Comparison of ENCODE assay signal across 8 cellular contexts in the genomic region with DNA sequence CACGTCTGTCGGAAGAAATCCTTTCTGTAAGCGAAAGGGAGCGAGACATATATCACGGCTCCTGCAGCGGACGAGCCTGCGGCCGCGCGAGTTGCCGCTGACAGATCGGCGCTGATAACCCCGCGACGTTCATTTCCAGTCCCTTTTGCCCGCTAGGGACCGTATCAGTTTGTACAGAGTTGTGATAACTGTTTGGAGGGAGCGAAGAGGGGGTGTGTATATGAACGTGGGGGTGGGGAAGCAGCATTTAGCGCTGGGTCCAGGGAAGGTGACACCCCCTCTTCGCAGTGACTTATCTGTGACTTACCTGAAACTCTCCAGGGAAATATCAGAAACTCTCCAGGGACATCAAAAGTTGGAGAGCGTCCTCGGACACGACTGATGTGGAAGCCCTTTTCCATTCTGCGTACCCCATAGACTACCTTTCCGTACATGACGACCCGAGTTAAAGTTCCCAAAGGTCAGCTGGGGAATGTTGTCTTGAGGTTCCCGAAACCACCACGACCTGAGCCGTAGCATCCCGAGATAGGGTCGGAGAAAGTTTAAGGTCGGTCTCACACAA. TPM values are rescaled to one million over a fixed set of nuclear protein-coding genes. Genes with fewer than 3 reads are reported as not detected.
DNase-seq lines count a peak whose midpoint lies in the region; ATAC-seq, FAIRE-seq and TF ChIP-seq lines count a peak whose summit lies in the region.

No MANE protein-coding gene starts in this region.

- intact Hi-C loops in mucosa of descending colon (cut with DNase I, micrococcal nuclease): loop anchor here in 1 of 2 donors (5.0 kb wide), 2 partner anchors 126 to 171 kb away; no protein-coding TSS in a partner anchor

- ATAC-seq in mucosa of descending colon (peak; percentile 22), HG02852 (IDR thresholded peaks at IDR 0.05; ENCODE audit: unreplicated experiment) (no peak)

- H3K4me3 ChIP-seq in bronchial epithelial cell (ENCODE audit: low read depth, low read length) (peak overlapping the region; percentile 58), mucosa of descending colon (peak overlapping the region; percentile 90)

- H3K27me3 ChIP-seq in bronchial epithelial cell (ENCODE audit: control insufficient read depth, insufficient read depth, low read length): peaks cover 33% of the 10 kb centered on the region

- H3K4me1 ChIP-seq in mucosa of descending colon (ENCODE audit: low read depth): peaks cover 13% of the 10 kb centered on the region

- peak; percentile 93 for FAIRE-seq in bronchial epithelial cell (lab: Jason Lieb, UNC)
- no peak for FAIRE-seq in D721Med (lab: Jason Lieb, UNC)

- TF ChIP-seq CTCF in bronchial epithelial cell (IDR thresholded peaks at IDR 0.05; ENCODE audit: insufficient read depth, low read length, severe bottlenecking) (peak; percentile 7), mucosa of descending colon (IDR thresholded peaks at IDR 0.05) (no peak), D721Med (IDR thresholded peaks at IDR 0.05; ENCODE audit: insufficient read depth, missing control alignments) (no peak)

- DNase-seq in COLO668 (lab: John Stamatoyannopoulos, UW; ENCODE audit: unreplicated experiment): peak; percentile 63
- peak; percentile 19 for DNase-seq in NCI-H526 treated with DMSO at 0.1 percent for 48 hours (lab: John Stamatoyannopoulos, UW)
- DNase-seq in bronchial epithelial cell (ENCODE audit: low read depth): no peak
- peak in 2 of 3 donors; percentile 67 to 69 for DNase-seq in mucosa of descending colon
- no peak for DNase-seq in NCI-H187 (lab: John Stamatoyannopoulos, UW)
- DNase-seq in NCI-H2029 treated with DMSO at 0.1 percent for 48 hours (lab: John Stamatoyannopoulos, UW): no peak
- no peak for DNase-seq in D721Med (ENCODE audit: insufficient read length, low spot score)

- no peaks in the 10 kb centered on the region for H3K9me3 ChIP-seq in mucosa of descending colon

- H3K36me3 ChIP-seq in bronchial epithelial cell (ENCODE audit: control insufficient read depth, insufficient read depth, low read length) (peaks cover 3% of the 10 kb centered on the region), mucosa of descending colon (ENCODE audit: low read depth) (no peaks in the 10 kb centered on the region)

RNA-seq across cellular contexts. Expression of a gene that starts 0.9 kb away (rescaled TPM):
- 2.9 and 3.1 TPM in 2 replicates for total RNA-seq in bronchial epithelial cell
- 10 to 100 TPM; 21.9 to 58.8 (median 43.3) TPM for total RNA-seq in mucosa of descending colon

Comparison
In these comparisons a context has a peak if more than half of its experiments do, and no peak if none do; other contexts are left out.
1. DNase-seq: peak in COLO668 (single experiment), NCI-H526 treated with DMSO at 0.1 percent for 48 hours (single experiment) and mucosa of descending colon (2 of 3); none in bronchial epithelial cell (single experiment), NCI-H187 (0 of 2), NCI-H2029 treated with DMSO at 0.1 percent for 48 hours (single experiment) and D721Med (single experiment).